ENCODE assay signal across 18 cellular contexts in the genomic region with DNA sequence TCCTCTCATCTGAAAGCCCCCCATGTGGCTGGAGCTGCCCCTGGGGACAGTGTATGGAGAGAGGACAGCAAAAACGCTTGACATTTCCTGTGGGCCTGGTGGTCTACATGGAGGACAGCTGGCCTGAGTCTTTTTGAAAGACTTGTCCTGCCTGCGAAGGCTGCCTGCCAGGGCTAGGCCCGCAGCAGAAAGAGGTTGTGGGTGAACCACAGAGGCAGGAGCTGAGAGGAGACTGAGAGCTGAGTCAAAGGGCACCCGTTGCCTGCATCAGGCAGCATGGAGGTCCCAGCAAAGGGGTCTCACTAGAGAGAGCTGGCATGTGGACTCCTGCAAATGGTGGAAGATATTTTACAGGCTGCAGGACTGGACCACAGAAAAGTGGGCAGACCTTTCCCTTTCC.
DNase-seq lines count a peak whose midpoint lies in the region; ATAC-seq and TF ChIP-seq lines count a peak whose summit lies in the region.
"Had no signal": no experiment of that assay in that cellular context is flagged by ENCODE, and none has a peak within 500 bp of the region (broad histone marks: within the 10 kb centered on the region; RNA-seq: fewer than 3 reads in every experiment).

No MANE protein-coding gene starts in this region.

- TF ChIP-seq POLR2A in right lobe of liver (IDR thresholded peaks at IDR 0.05): no peak

- peak; percentile 51 for DNase-seq in activated CD8-positive, alpha-beta memory T cell treated with anti-CD3 and anti-CD28 coated beads, Interleukin-2, amount 10 ng/mL, durations not matched to agents 7 days and 5 days
- no peak for DNase-seq in activated CD8-positive, alpha-beta memory T cell treated with anti-CD3 and anti-CD28 coated beads, Interleukin-2, amount 50 U/mL, for 48 hours
- no peak for DNase-seq in activated naive CD8-positive, alpha-beta T cell treated with anti-CD3 and anti-CD28 coated beads for 36 hours
- DNase-seq in naive thymus-derived CD8-positive, alpha-beta T cell: no peak
- DNase-seq in right lobe of liver: no peak
- no peak for DNase-seq in GM10266 (ENCODE audit: extremely low spot score)
- DNase-seq in CD4-positive, alpha-beta memory T cell: no peak
- DNase-seq: 8988T, C1 segment of cervical spinal cord, DMS53, MV-4-11, NCI-H1417 treated with DMSO at 0.1 percent for 48 hours, NCI-H2081, NCI-H524 had no signal

- POLR2A ChIA-PET in naive thymus-derived CD8-positive, alpha-beta T cell (lab: Charles Lee): interaction anchor here (0.7 kb wide), 1 partner anchor 786 kb away, joined by 3 read pairs; no protein-coding TSS in a partner anchor
- POLR2A ChIA-PET in CD4-positive, alpha-beta memory T cell (lab: Charles Lee; ENCODE audit: partially characterized antibody): interaction anchor here (1.1 kb wide), 1 partner anchor 9 kb away, joined by 3 read pairs; no protein-coding TSS in a partner anchor

- H3K36me3 ChIP-seq in stomach smooth muscle (ENCODE audit: control insufficient read depth in 2 of 2, insufficient read depth in 2 of 2, low read length in 2 of 2): no peaks in the 10 kb centered on the region
- H3K36me3 ChIP-seq in right lobe of liver: no peaks in the 10 kb centered on the region
- H3K36me3 ChIP-seq in CD4-positive, alpha-beta memory T cell (ENCODE audit: insufficient read depth, low read length): no peaks in the 10 kb centered on the region

- no CpG with 5 or more reads among the region's 4 CpGs for WGBS in right lobe of liver (ENCODE audit: insufficient coverage, low coverage, low lambda C conversion rate, missing lambda C conversion rate)

- CTCF ChIA-PET in activated CD8-positive, alpha-beta memory T cell treated with anti-CD3 and anti-CD28 coated beads, Interleukin-2, amount 10 ng/mL, durations not matched to agents 7 days and 5 days (lab: Charles Lee): interaction anchor here (1.1 to 1.2 kb wide), 2 partner anchors 26 to 154 kb away, joined by 3 to 4 read pairs; no protein-coding TSS in a partner anchor
- CTCF ChIA-PET in CD4-positive, alpha-beta memory T cell (lab: Charles Lee; ENCODE audit: partially characterized antibody): interaction anchor here (1.1 to 1.4 kb wide), 3 partner anchors 14 to 472 kb away, joined by 3 to 5 read pairs (median 3); no protein-coding TSS in a partner anchor

- TF ChIP-seq CTCF in right lobe of liver (IDR thresholded peaks at IDR 0.05) (no peak), GM10266 (IDR thresholded peaks at IDR 0.05; ENCODE audit: control insufficient read depth, insufficient read depth, low read depth, missing control alignments) (no peak)

- H3K9me3 ChIP-seq in stomach smooth muscle (ENCODE audit: control insufficient read depth in 2 of 2, low read length in 2 of 2) (no peaks in the 10 kb centered on the region), right lobe of liver (no peaks in the 10 kb centered on the region)
- H3K9me3 ChIP-seq in CD4-positive, alpha-beta memory T cell (ENCODE audit: control insufficient read depth in 1 of 2, low read length in 2 of 2): no peaks in the 10 kb centered on the region

- intact Hi-C loops in right lobe of liver (cut with DNase I): no loop called here
- intact Hi-C loops in CD4-positive, alpha-beta memory T cell (cut with micrococcal nuclease): no loop called here

- H3K4me3 ChIP-seq in stomach smooth muscle (ENCODE audit: low read length in 2 of 2): no peak overlapping the region
- H3K4me3 ChIP-seq in right lobe of liver: no peak overlapping the region
- H3K4me3 ChIP-seq in CD4-positive, alpha-beta memory T cell (ENCODE audit: low read length in 2 of 2): no peak overlapping the region

- H3K9me3 Mint-ChIP-seq in activated CD8-positive, alpha-beta memory T cell treated with anti-CD3 and anti-CD28 coated beads, Interleukin-2, amount 10 ng/mL, durations not matched to agents 7 days and 5 days (ENCODE audit: low read depth): no peaks in the 10 kb centered on the region
- H3K9me3 Mint-ChIP-seq in activated naive CD8-positive, alpha-beta T cell treated with anti-CD3 and anti-CD28 coated beads for 36 hours: no peaks in the 10 kb centered on the region
- H3K9me3 Mint-ChIP-seq in naive thymus-derived CD8-positive, alpha-beta T cell: no peaks in the 10 kb centered on the region
- H3K9me3 Mint-ChIP-seq in CD4-positive, alpha-beta memory T cell: no peaks in the 10 kb centered on the region
- H3K9me3 Mint-ChIP-seq: IgD-negative memory B cell had no signal

- H3K4me3 Mint-ChIP-seq in activated CD8-positive, alpha-beta memory T cell treated with anti-CD3 and anti-CD28 coated beads, Interleukin-2, amount 10 ng/mL, durations not matched to agents 7 days and 5 days: no peak overlapping the region
- H3K4me3 Mint-ChIP-seq in activated naive CD8-positive, alpha-beta T cell treated with anti-CD3 and anti-CD28 coated beads for 36 hours: no peak overlapping the region
- no peak overlapping the region for H3K4me3 Mint-ChIP-seq in naive thymus-derived CD8-positive, alpha-beta T cell
- no peak overlapping the region for H3K4me3 Mint-ChIP-seq in CD4-positive, alpha-beta memory T cell
- H3K4me3 Mint-ChIP-seq: IgD-negative memory B cell had no signal

- peaks cover 27% of the 10 kb centered on the region for H3K4me1 Mint-ChIP-seq in activated CD8-positive, alpha-beta memory T cell treated with anti-CD3 and anti-CD28 coated beads, Interleukin-2, amount 10 ng/mL, durations not matched to agents 7 days and 5 days
- peaks cover 45% of the 10 kb centered on the region for H3K4me1 Mint-ChIP-seq in activated naive CD8-positive, alpha-beta T cell treated with anti-CD3 and anti-CD28 coated beads for 36 hours
- peaks cover 35 to 88% (median 70%) of the 10 kb centered on the region in 4 donors for H3K4me1 Mint-ChIP-seq in naive thymus-derived CD8-positive, alpha-beta T cell
- peaks cover 39 to 80% (median 57%) of the 10 kb centered on the region in 4 donors for H3K4me1 Mint-ChIP-seq in CD4-positive, alpha-beta memory T cell

- H3K27ac Mint-ChIP-seq in activated CD8-positive, alpha-beta memory T cell treated with anti-CD3 and anti-CD28 coated beads, Interleukin-2, amount 10 ng/mL, durations not matched to agents 7 days and 5 days: no peak overlapping the region
- peak overlapping the region; percentile 35 for H3K27ac Mint-ChIP-seq in activated naive CD8-positive, alpha-beta T cell treated with anti-CD3 and anti-CD28 coated beads for 36 hours
- H3K27ac Mint-ChIP-seq in naive thymus-derived CD8-positive, alpha-beta T cell: peak overlapping the region in 8 of 10 donors; percentile 4 to 66 (median 58)
- H3K27ac Mint-ChIP-seq in CD4-positive, alpha-beta memory T cell: peak overlapping the region in 2 of 7 donors; percentile 33 to 69
- H3K27ac Mint-ChIP-seq: IgD-negative memory B cell had no signal

- H3K36me3 Mint-ChIP-seq in activated CD8-positive, alpha-beta memory T cell treated with anti-CD3 and anti-CD28 coated beads, Interleukin-2, amount 10 ng/mL, durations not matched to agents 7 days and 5 days: peaks cover 3% of the 10 kb centered on the region
- H3K36me3 Mint-ChIP-seq in activated naive CD8-positive, alpha-beta T cell treated with anti-CD3 and anti-CD28 coated beads for 36 hours: peaks cover 18% of the 10 kb centered on the region
- H3K36me3 Mint-ChIP-seq in naive thymus-derived CD8-positive, alpha-beta T cell: peaks cover 0 to 2% (median 0%) of the 10 kb centered on the region in 3 donors
- H3K36me3 Mint-ChIP-seq in CD4-positive, alpha-beta memory T cell: peaks cover 4 to 8% of the 10 kb centered on the region in 2 donors

- peaks cover 10% of the 10 kb centered on the region for H3K4me1 ChIP-seq in stomach smooth muscle (ENCODE audit: control insufficient read depth, insufficient read depth, low read length)
- H3K4me1 ChIP-seq in right lobe of liver: peaks cover 0 to 20% (median 0%) of the 10 kb centered on the region in 4 donors
- H3K4me1 ChIP-seq in CD4-positive, alpha-beta memory T cell (ENCODE audit: insufficient read depth, low read length): peaks cover 13% of the 10 kb centered on the region

- ATAC-seq in activated CD8-positive, alpha-beta memory T cell treated with anti-CD3 and anti-CD28 coated beads, Interleukin-2, amount 10 ng/mL, durations not matched to agents 7 days and 5 days: peak; percentile 60
- ATAC-seq in naive thymus-derived CD8-positive, alpha-beta T cell: no peak
- no peak for ATAC-seq in right lobe of liver
- ATAC-seq: HCT116 had no signal

- no peak overlapping the region for H3K9ac ChIP-seq in stomach smooth muscle (ENCODE audit: low read length in 2 of 2)

- no peaks in the 10 kb centered on the region for H3K27me3 Mint-ChIP-seq in activated CD8-positive, alpha-beta memory T cell treated with anti-CD3 and anti-CD28 coated beads, Interleukin-2, amount 10 ng/mL, durations not matched to agents 7 days and 5 days
- no peaks in the 10 kb centered on the region for H3K27me3 Mint-ChIP-seq in activated naive CD8-positive, alpha-beta T cell treated with anti-CD3 and anti-CD28 coated beads for 36 hours
- H3K27me3 Mint-ChIP-seq in naive thymus-derived CD8-positive, alpha-beta T cell: no peaks in the 10 kb centered on the region
- H3K27me3 Mint-ChIP-seq in CD4-positive, alpha-beta memory T cell: no peaks in the 10 kb centered on the region
- H3K27me3 Mint-ChIP-seq: IgD-negative memory B cell had no signal

- H3K27ac ChIP-seq in stomach smooth muscle (ENCODE audit: low read length) (peak overlapping the region; percentile 24), right lobe of liver (no peak overlapping the region)
- no peak overlapping the region for H3K27ac ChIP-seq in CD4-positive, alpha-beta memory T cell (ENCODE audit: low read depth, low read length)
- H3K27ac ChIP-seq: RWPE1 had no signal

- no peaks in the 10 kb centered on the region for H3K27me3 ChIP-seq in stomach smooth muscle (ENCODE audit: control insufficient read depth in 1 of 2, insufficient read depth in 2 of 2, low read length in 2 of 2)
- H3K27me3 ChIP-seq in right lobe of liver: no peaks in the 10 kb centered on the region
- no peaks in the 10 kb centered on the region for H3K27me3 ChIP-seq in CD4-positive, alpha-beta memory T cell (ENCODE audit: insufficient read depth, low read length)
